27 cellular contexts compared by ENCODE assay signal in genomic region chr10:117920956-117921355, GRCh38.
"Had no signal": no experiment of that assay in that cellular context is flagged by ENCODE, and none has a peak within 500 bp of the region (broad histone marks: within the 10 kb centered on the region; RNA-seq: fewer than 3 reads in every experiment).

No MANE protein-coding gene starts in this region.

- H3K9me3 Mint-ChIP-seq: nephron progenitor cell; neural crest cell; stimulated activated effector memory CD8-positive, alpha-beta T cell treated with anti-CD3 and anti-CD28 coated beads, Interleukin-12 subunit alpha, Interleukin-12 subunit beta, amount 100 ng/mL, for 72 hours; stimulated activated naive CD8-positive, alpha-beta T cell treated with anti-CD3 and anti-CD28 coated beads, Interleukin-15, Interleukin-2, amounts not matched to agents 100 ng/mL and 50 ng/mL, for 24 hours had no signal

- DNase-seq: naive thymus-derived CD4-positive, alpha-beta T cell; nephron progenitor cell; occipital lobe; ovary; posterior cingulate gyrus; psoas muscle; right cardiac atrium; right lobe of liver; sigmoid colon; small intestine; stimulated activated CD4-positive, alpha-beta T cell treated with anti-CD3 and anti-CD28 coated beads, Interleukin-15, amount 100 ng/mL, for 24 hours; stimulated activated CD4-positive, alpha-beta T cell treated with anti-CD3 and anti-CD28 coated beads, Interleukin-2, amount 100 ng/mL, for 24 hours; stimulated activated CD4-positive, alpha-beta T cell treated with anti-CD3 and anti-CD28 coated beads, Interleukin-2, amount 100 ng/mL, for 48 hours; stimulated activated CD4-positive, alpha-beta T cell treated with anti-CD3 and anti-CD28 coated beads, Interleukin-4, amount 100 ng/mL, for 24 hours; stimulated activated naive CD4-positive, alpha-beta T cell; stomach; thyroid gland; trophoblast cell; upper lobe of left lung had no signal

- H3K4me1 ChIP-seq: parathyroid adenoma, psoas muscle, right lobe of liver, sigmoid colon, stomach, thyroid gland, tibial nerve, upper lobe of left lung had no signal

- H3K27ac Mint-ChIP-seq: naive thymus-derived CD4-positive, alpha-beta T cell; natural killer cell treated with Interleukin-12 subunit alpha and Interleukin-12 subunit beta and Interleukin-15 and Interleukin-18, amount 100 ng/mL, for 72 hours; nephron progenitor cell; progenitor cell of endocrine pancreas; stimulated activated effector memory CD8-positive, alpha-beta T cell treated with anti-CD3 and anti-CD28 coated beads, Interleukin-12 subunit alpha, Interleukin-12 subunit beta, amount 100 ng/mL, for 72 hours; stimulated activated naive CD8-positive, alpha-beta T cell treated with anti-CD3 and anti-CD28 coated beads, Interleukin-15, Interleukin-2, amounts not matched to agents 100 ng/mL and 50 ng/mL, for 24 hours had no signal

- H3K4me1 Mint-ChIP-seq: naive thymus-derived CD4-positive, alpha-beta T cell; neural crest cell; stimulated activated effector memory CD8-positive, alpha-beta T cell treated with anti-CD3 and anti-CD28 coated beads, Interleukin-12 subunit alpha, Interleukin-12 subunit beta, amount 100 ng/mL, for 72 hours had no signal

- H3K36me3 Mint-ChIP-seq: naive thymus-derived CD4-positive, alpha-beta T cell; natural killer cell treated with Interleukin-12 subunit alpha and Interleukin-12 subunit beta and Interleukin-15 and Interleukin-18, amount 100 ng/mL, for 72 hours; stimulated activated effector memory CD8-positive, alpha-beta T cell treated with anti-CD3 and anti-CD28 coated beads, Interleukin-12 subunit alpha, Interleukin-12 subunit beta, amount 100 ng/mL, for 72 hours had no signal

- H3K4me3 ChIP-seq: ovary, psoas muscle, right lobe of liver, sigmoid colon, stomach, thoracic aorta, thyroid gland, tibial nerve, upper lobe of left lung had no signal

- H3K36me3 ChIP-seq: ovary, right lobe of liver, sigmoid colon, stomach, thoracic aorta, thyroid gland, tibial nerve, upper lobe of left lung had no signal

- H3K4me3 Mint-ChIP-seq: naive thymus-derived CD4-positive, alpha-beta T cell; natural killer cell treated with Interleukin-12 subunit alpha and Interleukin-12 subunit beta and Interleukin-15 and Interleukin-18, amount 100 ng/mL, for 72 hours; nephron progenitor cell; neural crest cell; stimulated activated effector memory CD8-positive, alpha-beta T cell treated with anti-CD3 and anti-CD28 coated beads, Interleukin-12 subunit alpha, Interleukin-12 subunit beta, amount 100 ng/mL, for 72 hours; stimulated activated naive CD8-positive, alpha-beta T cell treated with anti-CD3 and anti-CD28 coated beads, Interleukin-15, Interleukin-2, amounts not matched to agents 100 ng/mL and 50 ng/mL, for 24 hours had no signal

- H3K27me3 ChIP-seq: ovary, right lobe of liver, sigmoid colon, thyroid gland, tibial nerve, upper lobe of left lung had no signal

- ATAC-seq: naive thymus-derived CD4-positive, alpha-beta T cell; psoas muscle; right cardiac atrium; right lobe of liver; stimulated activated effector memory CD8-positive, alpha-beta T cell treated with anti-CD3 and anti-CD28 coated beads, Interleukin-12 subunit alpha, Interleukin-12 subunit beta, amount 100 ng/mL, for 72 hours had no signal

- H3K27ac ChIP-seq: ovary, parathyroid adenoma, psoas muscle, right lobe of liver, sigmoid colon, stomach, thoracic aorta, thyroid gland, tibial nerve, upper lobe of left lung had no signal

- H3K9me3 ChIP-seq: ovary, psoas muscle, right lobe of liver, sigmoid colon, stomach, thoracic aorta, thyroid gland, tibial nerve, upper lobe of left lung had no signal
